ENCODE assay signal across 8 cellular contexts in genomic region chr1:173669491-173669941, GRCh38. TPM values are rescaled to one million over a fixed set of nuclear protein-coding genes. Genes with fewer than 3 reads are reported as not detected.
DNase-seq lines count a peak whose midpoint lies in the region; ATAC-seq, FAIRE-seq and TF ChIP-seq lines count a peak whose summit lies in the region.

ANKRD45 (minus strand) TSS chr1:173669851; CDS start chr1:173659418, 10,433 bp downstream.

- no peak for FAIRE-seq in GM12892 (lab: Jason Lieb, UNC)

- H3K27ac ChIP-seq in OCI-LY1 (ENCODE audit: low read depth, low read length, poor library complexity, severe bottlenecking) (no peak within 1 kb of the TSS), right lobe of liver (no peak within 1 kb of the TSS), testis (peak within 1 kb of the TSS in 1 of 2 donors; percentile 3)

- H3K4me1 ChIP-seq in OCI-LY1 (ENCODE audit: insufficient read depth, low read length, severe bottlenecking) (peaks cover 7% of the 10 kb centered on the region), right lobe of liver (peaks cover 0 to 7% (median 0%) of the 10 kb centered on the region in 4 donors), testis (peaks cover 6% of the 10 kb centered on the region)

- 7% methylated on average over 17 of the region's 33 CpGs for WGBS in right lobe of liver (ENCODE audit: insufficient coverage, low coverage, low lambda C conversion rate, missing lambda C conversion rate)
- 2 to 4% methylated on average over 27 to 33 of the region's 33 CpGs for WGBS in testis, 2 donors

- H2AFZ ChIP-seq in OCI-LY1 (ENCODE audit: low read length), result no peak within 1 kb of the TSS

- no peaks in the 10 kb centered on the region for H3K79me2 ChIP-seq in OCI-LY1 (ENCODE audit: insufficient read depth, low read length)

- peak; percentile 8 for DNase-seq in GM12892 (ENCODE audit: insufficient read length)
- DNase-seq in ecto neural progenitor cell (ENCODE audit: low spot score), result peak; percentile 86
- DNase-seq in right lobe of liver, result peak in 2 of 3 donors; percentile 43 to 57
- peak; percentile 80 for DNase-seq in testis
- no peak for DNase-seq in T1000 (lab: John Stamatoyannopoulos, UW)
- no peak for DNase-seq in mucosa of gallbladder (ENCODE audit: low spot score)
- no peak for DNase-seq in activated CD4-positive, CD25-positive, alpha-beta regulatory T cell treated with anti-CD3 and anti-CD28 coated beads, Interleukin-2, amount 50 U/mL, for 72 hours

- H3K36me3 ChIP-seq in OCI-LY1 (ENCODE audit: insufficient read depth, low read length) (no peaks in the 10 kb centered on the region), right lobe of liver (no peaks in the 10 kb centered on the region), testis (ENCODE audit: low read depth, missing control alignments) (no peaks in the 10 kb centered on the region)

- H3K4me2 ChIP-seq in OCI-LY1 (ENCODE audit: low read length), result peak within 1 kb of the TSS; percentile 50; the same call in 1 of the 2 replicates

- TF ChIP-seq POLR2A in GM12892 (IDR thresholded peaks at IDR 0.05; ENCODE audit: low read depth, low read length) (no peak), right lobe of liver (IDR thresholded peaks at IDR 0.05) (no peak), testis (IDR thresholded peaks at IDR 0.05) (no peak)

- TF ChIP-seq CTCF in OCI-LY1 (IDR thresholded peaks at IDR 0.05; ENCODE audit: low read length) (no peak), right lobe of liver (IDR thresholded peaks at IDR 0.05) (no peak), testis (IDR thresholded peaks at IDR 0.05) (no peak)

- no peak within 1 kb of the TSS for H3K4me3 ChIP-seq in OCI-LY1 (ENCODE audit: low read depth, low read length, poor library complexity, severe bottlenecking)
- H3K4me3 ChIP-seq in right lobe of liver, result peak within 1 kb of the TSS; percentile 24 to 29 (median 29)
- peak within 1 kb of the TSS; percentile 53 to 56 for H3K4me3 ChIP-seq in testis

- H3K9ac ChIP-seq in OCI-LY1 (ENCODE audit: low read length), result no peak within 1 kb of the TSS

- intact Hi-C loops in right lobe of liver (cut with DNase I), result no loop called here
- intact Hi-C loops in testis (cut with DNase I; ENCODE audit: low total_unique reads), result no loop called here

- H4K20me1 ChIP-seq in OCI-LY1 (ENCODE audit: insufficient read depth, low read length), result no peaks in the 10 kb centered on the region

- H3K27me3 ChIP-seq in OCI-LY1 (ENCODE audit: insufficient read depth, low read length), result no peaks in the 10 kb centered on the region
- H3K27me3 ChIP-seq in right lobe of liver, result peaks cover 0 to 6% of the 10 kb centered on the region in 2 donors
- H3K27me3 ChIP-seq in testis, result no peaks in the 10 kb centered on the region

- peak; percentile 43 to 84 (median 57) for ATAC-seq in right lobe of liver

- no peaks in the 10 kb centered on the region for H3F3A ChIP-seq in OCI-LY1 (ENCODE audit: insufficient read depth, low read length)

- no peaks in the 10 kb centered on the region for H3K9me2 ChIP-seq in OCI-LY1 (ENCODE audit: low read depth, low read length)

- H3K9me3 ChIP-seq in OCI-LY1 (ENCODE audit: low read length) (no peaks in the 10 kb centered on the region), right lobe of liver (no peaks in the 10 kb centered on the region), testis (no peaks in the 10 kb centered on the region)

RNA-seq across cellular contexts. Expression of gene ANKRD45, which starts in this region (rescaled TPM):
- not detected for polyA plus RNA-seq in GM12892 (2012; ENCODE audit: missing spikeins)
- total RNA-seq in right lobe of liver (under 1 TPM in 1 of 6 experiments, not detected in 5; 0.15 TPM), testis (1 to 10 TPM; 6.7 to 8.4 TPM), mucosa of gallbladder (0.69 TPM)
- 37.9 TPM for polyA plus RNA-seq in testis (ENCODE audit: insufficient read depth, low read depth, low replicate concordance)

Comparison
In these comparisons a context has a peak if more than half of its experiments do, and no peak if none do; other contexts are left out.
1. Peak in DNase-seq, ATAC-seq and H3K4me3 ChIP-seq in right lobe of liver; RNA of the gene not detected or under 1 TPM.
2. DNase-seq: peak in GM12892 (single experiment), ecto neural progenitor cell (single experiment) and testis (single experiment); none in T1000 (single experiment), mucosa of gallbladder (single experiment) and activated CD4-positive, CD25-positive, alpha-beta regulatory T cell treated with anti-CD3 and anti-CD28 coated beads, Interleukin-2, amount 50 U/mL, for 72 hours (single experiment).